ENCODE assay signal across 17 cellular contexts in the genomic region with DNA sequence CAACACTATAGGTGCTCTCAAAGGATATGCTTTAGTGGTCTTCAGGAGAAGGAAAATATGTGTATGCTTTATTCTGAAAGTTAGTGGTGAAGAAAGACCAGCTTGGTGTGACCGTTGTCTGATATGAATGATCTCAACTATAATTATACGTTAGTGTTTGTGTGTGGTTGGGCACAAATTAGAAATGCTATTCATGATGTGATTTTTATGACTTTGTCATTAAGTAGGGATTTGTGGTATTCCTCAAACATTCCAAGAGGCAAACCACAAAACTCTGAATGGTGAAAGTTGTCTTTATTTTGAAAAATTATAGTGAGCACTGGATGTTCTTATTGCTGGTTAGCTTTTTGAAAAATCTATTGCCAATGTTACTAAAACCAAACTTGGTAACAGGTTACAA. TPM values are rescaled to one million over a fixed set of nuclear protein-coding genes. Genes with fewer than 3 reads are reported as not detected.
DNase-seq lines count a peak whose midpoint lies in the region; ATAC-seq, FAIRE-seq and TF ChIP-seq lines count a peak whose summit lies in the region.
"Had no signal": no experiment of that assay in that cellular context is flagged by ENCODE, and none has a peak within 500 bp of the region (broad histone marks: within the 10 kb centered on the region; RNA-seq: fewer than 3 reads in every experiment).

No MANE protein-coding gene starts in this region.

- no peak for TF ChIP-seq RAD21 in IMR-90 (IDR thresholded peaks at IDR 0.05; ENCODE audit: low read length)
- no peak for TF ChIP-seq RAD21 in GM12878 (IDR thresholded peaks at IDR 0.05; ENCODE audit: insufficient read depth, low read depth, low read length)

- no peaks in the 10 kb centered on the region for H3K36me3 ChIP-seq in ACC112 (ENCODE audit: insufficient read depth, low read length)
- no peaks in the 10 kb centered on the region for H3K36me3 ChIP-seq in IMR-90 (ENCODE audit: control insufficient read depth, insufficient read depth, low read length)
- H3K36me3 ChIP-seq in GM12878 (ENCODE audit: control insufficient read depth in 2 of 2, insufficient read depth in 2 of 2, low read length in 1 of 2) = no peaks in the 10 kb centered on the region; a peak in 1 of 4 replicates
- H3K36me3 ChIP-seq in psoas muscle (ENCODE audit: insufficient read depth in 1 of 2, low read depth in 1 of 2) = no peaks in the 10 kb centered on the region

- no peak for TF ChIP-seq EP300 in GM12878 (IDR thresholded peaks at IDR 0.05; ENCODE audit: borderline replicate concordance in 1 of 2, control insufficient read depth in 1 of 2, low read depth in 2 of 2, low read length in 2 of 2)

- POLR2A ChIA-PET in IMR-90 (lab: Charles Lee; ENCODE audit: unreplicated experiment) = no interaction called here
- POLR2A ChIA-PET in GM12878 (lab: Charles Lee) = no interaction called here
- POLR2A ChIA-PET in HEK293T (lab: Yijun Ruan, JAX) = no interaction called here

- peak overlapping the region; percentile 17 for H2BK120ac ChIP-seq in IMR-90 (ENCODE audit: low read depth, low read length)

- no peak overlapping the region for H3K56ac ChIP-seq in IMR-90 (ENCODE audit: extremely low read depth, insufficient read depth, low read length)

- H2AK9ac ChIP-seq in IMR-90 (replicated peaks; ENCODE audit: low read depth, low read length, poor library complexity) = no peak overlapping the region

- intact Hi-C loops in IMR-90 (cut with micrococcal nuclease) = no loop called here
- intact Hi-C loops in GM12878 (cut with micrococcal nuclease; ENCODE audit: unreplicated experiment) = no loop called here
- intact Hi-C loops in psoas muscle (cut with DNase I) = no loop called here

- no peaks in the 10 kb centered on the region for H4K20me1 ChIP-seq in IMR-90 (ENCODE audit: insufficient read depth, low read length)
- no peaks in the 10 kb centered on the region for H4K20me1 ChIP-seq in GM12878 (ENCODE audit: control insufficient read depth, insufficient read depth)

- no TSS peak for BruUV-seq in IMR-90 (replicated peaks; lab: Mats Ljungman, UMichigan)
- BruUV-seq in GM12878 (replicated peaks; lab: Mats Ljungman, UMichigan) = no TSS peak

- H2BK20ac ChIP-seq in IMR-90 (ENCODE audit: low read depth, low read length) = no peak overlapping the region; the same call in 1 of the 2 replicates

- H3K4me2 ChIP-seq in IMR-90 (ENCODE audit: low read depth, low read length) (peak overlapping the region; percentile 46; the same call in 1 of the 2 replicates), GM12878 (ENCODE audit: control insufficient read depth, insufficient read depth) (no peak overlapping the region)
- H3K4me2 ChIP-seq: A549 had no signal

- H3K4me3 ChIP-seq in ACC112 (ENCODE audit: low read depth, low read length) (no peak overlapping the region), IMR-90 (ENCODE audit: insufficient read depth, low read depth, low read length) (no peak overlapping the region), GM12878 (no peak overlapping the region), psoas muscle (no peak overlapping the region)
- H3K4me3 ChIP-seq: A549, lung, skin epidermis, stomach had no signal

- H3K14ac ChIP-seq in IMR-90 (replicated peaks; ENCODE audit: low read depth, low read length) = no peak overlapping the region

- H3K18ac ChIP-seq in IMR-90 (ENCODE audit: low read depth, low read length) = 0 out of 2 replicates have a peak overlapping the region, but pooled peaks have one; percentile 95

- no peaks in the 10 kb centered on the region for H3K9me1 ChIP-seq in IMR-90 (ENCODE audit: insufficient read depth, low read length)

- no peak overlapping the region for H3K4me3 Mint-ChIP-seq in stimulated activated naive CD8-positive, alpha-beta T cell treated with anti-CD3 and anti-CD28 coated beads, Interleukin-15, amount 100 ng/mL, for 72 hours
- H3K4me3 Mint-ChIP-seq: activated naive CD4-positive, alpha-beta T cell treated with anti-CD3 and anti-CD28 coated beads, Interleukin-2, amount 10 ng/mL, durations not matched to agents 7 days and 5 days; neural crest cell had no signal

- peak overlapping the region; percentile 25; the same call in 1 of the 2 replicates for H4K91ac ChIP-seq in IMR-90 (ENCODE audit: insufficient read depth, low read depth, low read length)

- H4K5ac ChIP-seq in IMR-90 (ENCODE audit: low read depth, low read length) = no peak overlapping the region

- peak overlapping the region; percentile 25; the same call in 1 of the 2 replicates for H3K4ac ChIP-seq in IMR-90 (ENCODE audit: low read depth, low read length)

- in situ Hi-C loops in IMR-90 (cut with MboI; ENCODE audit: low sequenced_read_pairs) = loop anchor here (10.0 kb wide), 1 partner anchor 105 kb away; no protein-coding TSS in a partner anchor
- in situ Hi-C loops in GM12878 (cut with MboI) = no loop called here

- H2AFZ ChIP-seq in ACC112 (ENCODE audit: low read length, unreplicated experiment) = no peak overlapping the region
- no peak overlapping the region for H2AFZ ChIP-seq in IMR-90 (replicated peaks; ENCODE audit: low read length, poor library complexity)
- H2AFZ ChIP-seq in GM12878 (ENCODE audit: control insufficient read depth, low read depth, low read length) = no peak overlapping the region

- H3K27ac ChIP-seq in ACC112 (ENCODE audit: low read depth, low read length) (peak overlapping the region; percentile 27; the same call in 1 of the 2 replicates), IMR-90 (ENCODE audit: insufficient read depth, low read length) (no peak overlapping the region; the same call in 1 of the 2 replicates), GM12878 (ENCODE audit: control insufficient read depth, insufficient read depth) (no peak overlapping the region), psoas muscle (no peak overlapping the region)
- H3K27ac ChIP-seq: A549, stomach had no signal

- peaks cover 25% of the 10 kb centered on the region for H3K4me1 Mint-ChIP-seq in stimulated activated naive CD8-positive, alpha-beta T cell treated with anti-CD3 and anti-CD28 coated beads, Interleukin-15, amount 100 ng/mL, for 72 hours
- H3K4me1 Mint-ChIP-seq: neural crest cell had no signal

- peak overlapping the region; percentile 45; the same call in 1 of the 3 replicates for H2BK15ac ChIP-seq in IMR-90 (ENCODE audit: low read depth, low read length)

- peak; percentile 64 for DNase-seq in IMR-90
- DNase-seq in GM12878 (ENCODE audit: low read depth, low spot score) = no peak
- DNase-seq in kidney glomerular epithelial cell (lab: John Stamatoyannopoulos, UW) = peak; percentile 75
- DNase-seq in stimulated activated naive CD8-positive, alpha-beta T cell treated with anti-CD3 and anti-CD28 coated beads, Interleukin-15, amount 100 ng/mL, for 72 hours = no peak
- DNase-seq in HEK293T (ENCODE audit: extremely low spot score) = no peak
- DNase-seq in psoas muscle = no peak
- DNase-seq: activated naive CD4-positive, alpha-beta T cell treated with anti-CD3 and anti-CD28 coated beads, Interleukin-2, amount 10 ng/mL, durations not matched to agents 7 days and 5 days; Caco-2; stomach had no signal

- no peaks in the 10 kb centered on the region for H3K79me1 ChIP-seq in IMR-90 (ENCODE audit: low read depth in 1 of 2, low read length in 2 of 2)

- TF ChIP-seq POLR2A in IMR-90 (IDR thresholded peaks at IDR 0.05; ENCODE audit: low read depth, low read length) (no peak), GM12878 (IDR thresholded peaks at IDR 0.05; ENCODE audit: low read depth, low read length) (no peak)

- peak overlapping the region; percentile 8 for H2BK5ac ChIP-seq in IMR-90 (ENCODE audit: low read depth, low read length, poor library complexity, severe bottlenecking)

- no peaks in the 10 kb centered on the region for H3K79me2 ChIP-seq in ACC112 (ENCODE audit: control insufficient read depth, insufficient read depth, low read length, unreplicated experiment)
- H3K79me2 ChIP-seq in GM12878 (ENCODE audit: control insufficient read depth, insufficient read depth, low read length) = no peaks in the 10 kb centered on the region

- TF ChIP-seq CTCF in IMR-90 (conservative IDR thresholded peaks at IDR 0.05; ENCODE audit: low read depth, low read length) = no peak
- TF ChIP-seq CTCF in GM12878 (IDR thresholded peaks at IDR 0.05 in 2 of 3, conservative IDR thresholded peaks at IDR 0.05 in 1 of 3; ENCODE audit: control insufficient read depth in 2 of 3, extremely low read depth in 1 of 3, insufficient read depth in 1 of 3, low read depth in 3 of 3, low read length in 3 of 3) = no peak
- no peak for TF ChIP-seq CTCF in psoas muscle (IDR thresholded peaks at IDR 0.05)

- CTCF ChIA-PET in IMR-90 (lab: Yijun Ruan, JAX) = no interaction called here
- CTCF ChIA-PET in GM12878 (lab: Yijun Ruan, JAX) = interaction anchor here (0.6 to 10.7 kb wide), 4 partner anchors 29 to 108 kb away, joined by 3 to 122 read pairs (median 4); no protein-coding TSS in a partner anchor
- CTCF ChIA-PET in HEK293T (lab: Yijun Ruan, JAX) = no interaction called here

- H3K9me3 Mint-ChIP-seq in stimulated activated naive CD8-positive, alpha-beta T cell treated with anti-CD3 and anti-CD28 coated beads, Interleukin-15, amount 100 ng/mL, for 72 hours = no peaks in the 10 kb centered on the region
- H3K9me3 Mint-ChIP-seq: activated naive CD4-positive, alpha-beta T cell treated with anti-CD3 and anti-CD28 coated beads, Interleukin-2, amount 10 ng/mL, durations not matched to agents 7 days and 5 days; neural crest cell had no signal

- SMC1A ChIA-PET in GM12878 (lab: Charles Lee; ENCODE audit: uncharacterized antibody, unreplicated experiment) = interaction anchor here (1.1 to 14.6 kb wide), 5 partner anchors 15 to 65 kb away, joined by 3 to 136 read pairs (median 5); no protein-coding TSS in a partner anchor

- H4K8ac ChIP-seq in IMR-90 (ENCODE audit: low read depth in 2 of 2, low read length in 2 of 2) = peak overlapping the region in 1 of 2 experiments; percentile 17; a peak in 2 of 4 replicates

- RAD21 ChIA-PET in GM12878 (lab: Charles Lee; ENCODE audit: unreplicated experiment) = interaction anchor here (3.5 kb wide), 1 partner anchor 65 kb away, joined by 13 read pairs; no protein-coding TSS in a partner anchor

- H3K27me3 Mint-ChIP-seq in stimulated activated naive CD8-positive, alpha-beta T cell treated with anti-CD3 and anti-CD28 coated beads, Interleukin-15, amount 100 ng/mL, for 72 hours = peaks cover 15% of the 10 kb centered on the region

- H3K23ac ChIP-seq in IMR-90 (ENCODE audit: low read depth, low read length) = no peak overlapping the region

- no peak overlapping the region for H3K27ac Mint-ChIP-seq in stimulated activated naive CD8-positive, alpha-beta T cell treated with anti-CD3 and anti-CD28 coated beads, Interleukin-15, amount 100 ng/mL, for 72 hours
- H3K27ac Mint-ChIP-seq: activated naive CD4-positive, alpha-beta T cell treated with anti-CD3 and anti-CD28 coated beads, Interleukin-2, amount 10 ng/mL, durations not matched to agents 7 days and 5 days had no signal

- dilution Hi-C loops in IMR-90 (cut with HindIII; ENCODE audit: low sequenced_read_pairs, unreplicated experiment) = no loop called here

- no peak for FAIRE-seq in GM12878 (lab: Jason Lieb, UNC)
- FAIRE-seq: HTR-8/SVneo had no signal

- H3K27me3 ChIP-seq in ACC112 (ENCODE audit: insufficient read depth, low read length) = no peaks in the 10 kb centered on the region
- H3K27me3 ChIP-seq in IMR-90 (ENCODE audit: control insufficient read depth, insufficient read depth, low read length) = no peaks in the 10 kb centered on the region
- H3K27me3 ChIP-seq in GM12878 (replicated peaks in 1 of 2; ENCODE audit: control insufficient read depth in 2 of 2, insufficient read depth in 2 of 2, low read length in 1 of 2) = peaks cover 0 to 2% of the 10 kb centered on the region in 2 experiments; a peak in 1 of 4 replicates
- H3K27me3 ChIP-seq in psoas muscle (ENCODE audit: insufficient read depth in 3 of 3, low read length in 2 of 3) = peaks cover 0 to 14% (median 0%) of the 10 kb centered on the region in 3 donors

- peaks cover 37% of the 10 kb centered on the region for H3K4me1 ChIP-seq in ACC112 (ENCODE audit: control insufficient read depth, insufficient read depth, low read length, unreplicated experiment)
- H3K4me1 ChIP-seq in IMR-90 (ENCODE audit: control insufficient read depth, insufficient read depth, low read length) = peaks cover 16% of the 10 kb centered on the region
- H3K4me1 ChIP-seq in GM12878 (ENCODE audit: control insufficient read depth, insufficient read depth, low read length) = peaks cover 4% of the 10 kb centered on the region
- H3K4me1 ChIP-seq in psoas muscle = no peaks in the 10 kb centered on the region
- H3K4me1 ChIP-seq: A549, Caco-2 had no signal

- H2AK5ac ChIP-seq in IMR-90 (ENCODE audit: low read depth, low read length) = 0 out of 2 replicates have a peak overlapping the region, but pooled peaks have one; percentile 14

- ATAC-seq in IMR-90 (ENCODE audit: low read depth) (peak; percentile 48), GM12878 (peak; percentile 46), HG02852 (IDR thresholded peaks at IDR 0.05; ENCODE audit: unreplicated experiment) (no peak), psoas muscle (no peak)
- ATAC-seq in stimulated activated naive CD8-positive, alpha-beta T cell treated with anti-CD3 and anti-CD28 coated beads, Interleukin-15, amount 100 ng/mL, for 72 hours = no peak
- ATAC-seq: A549; activated CD4-positive, CD25-positive, alpha-beta regulatory T cell treated with anti-CD3 and anti-CD28 coated beads, Interleukin-2, amount 50 U/mL, for 24 hours had no signal

- H3K9ac ChIP-seq in IMR-90 (ENCODE audit: low read depth, low read length) (no peak overlapping the region), GM12878 (ENCODE audit: control insufficient read depth, insufficient read depth, low read length) (no peak overlapping the region)

- H3K9me3 ChIP-seq in IMR-90 (ENCODE audit: control insufficient read depth, insufficient read depth, low read length) (no peaks in the 10 kb centered on the region), GM12878 (replicated peaks; ENCODE audit: control insufficient read depth, insufficient read depth, low read length) (no peaks in the 10 kb centered on the region; the same call in 1 of the 3 replicates), psoas muscle (no peaks in the 10 kb centered on the region)
- H3K9me3 ChIP-seq: A549, Caco-2, stomach had no signal

- WGBS in IMR-90 (ENCODE audit: extremely low coverage in 2 of 2, insufficient read length in 1 of 2), 2 experiments = no CpG with 5 or more reads among the region's 2 CpGs
- WGBS in GM12878 (ENCODE audit: insufficient coverage, insufficient replicate concordance, low lambda C conversion rate, missing lambda C conversion rate) = 66% methylated on average over 2 of the region's 2 CpGs
- 67 to 76% (median 71%) methylated on average over 2 of the region's 2 CpGs for WGBS in psoas muscle, 3 donors

RNA-seq across cellular contexts. Expression of a gene that starts 6.2 kb away (rescaled TPM):
- total RNA-seq in IMR-90 (2012; rRNA removed) (85.7 and 96.7 TPM in 2 replicates), GM12878 (2014; rRNA removed) (5.8 and 7.2 TPM in 2 replicates), GM12878 (2014; rRNA removed; fragmentation: Illumina TruSeq; extraction: Trizol) (6.0 and 6.4 TPM in 2 replicates), GM12878 (2021) (7.3 and 7.4 TPM in 2 replicates), psoas muscle (1 to 10 TPM; 1.3 to 3.5 (median 1.9) TPM)
- polyA plus RNA-seq in IMR-90 (2012; rRNA removed) (135 and 147 TPM in 2 replicates), GM12878 (2011; rRNA removed) (74.6 and 75.4 TPM in 2 replicates), GM12878 (2014; fragmentation: Illumina TruSeq; extraction: Trizol) (8.9 and 9.2 TPM in 2 replicates), GM12878 (2014; fragmentation: Nextera tagmentation; extraction: Ambion mirVana) (1 to 10 TPM; 1.8 to 2.4 TPM), GM12878 (2014; rRNA removed) (7.4 and 8.8 TPM in 2 replicates), GM12878 (2016; fragmentation: Nextera tagmentation; extraction: Ambion mirVana) (10 to 100 TPM; 25.4 to 26.2 TPM), psoas muscle (1 to 10 TPM; 1.1 to 2.3 (median 2.0) TPM)
- polyA plus RNA-seq in IMR-90 (2012; cell fraction: cytosol; rRNA removed) = 76.8 and 100 TPM in 2 replicates
- polyA plus RNA-seq in IMR-90 (2012; cell fraction: nucleus; rRNA removed; ENCODE audit: low replicate concordance) = 17.8 and 49.6 TPM in 2 replicates
- total RNA-seq in GM12878 (2013; cell fraction: nucleolus; rRNA removed) = 103 and 104 TPM in 2 replicates
- 1.9 TPM for polyA plus RNA-seq in GM12878 (2011; ENCODE audit: low read depth)
- polyA plus RNA-seq in GM12878 (2011; cell fraction: cytosol; rRNA removed) = 78.9 and 79.2 TPM in 2 replicates
- 21.8 and 24.3 TPM in 2 replicates for polyA plus RNA-seq in GM12878 (2011; cell fraction: nucleus; rRNA removed)
- 2.6 and 3.3 TPM in 2 replicates for polyA plus RNA-seq in GM12878 (2012)
- polyA minus RNA-seq in GM12878 (2011; rRNA and poly(A)+ RNA removed) = 78.2 and 81.0 TPM in 2 replicates
- 20.8 and 24.8 TPM in 2 replicates for polyA minus RNA-seq in GM12878 (2011; cell fraction: cytosol; rRNA and poly(A)+ RNA removed)
- 17.5 and 27.1 TPM in 2 replicates for polyA minus RNA-seq in GM12878 (2011; cell fraction: nucleus; rRNA and poly(A)+ RNA removed)

Comparison
In these comparisons a context has a peak if more than half of its experiments do, and no peak if none do; other contexts are left out.
1. ATAC-seq: peak in IMR-90 (single experiment) and GM12878 (single experiment); none in stimulated activated naive CD8-positive, alpha-beta T cell treated with anti-CD3 and anti-CD28 coated beads, Interleukin-15, amount 100 ng/mL, for 72 hours (single experiment), HG02852 (single experiment) and psoas muscle (0 of 4).
2. DNase-seq: peak in IMR-90 (single experiment) and kidney glomerular epithelial cell (single experiment); none in GM12878 (single experiment), stimulated activated naive CD8-positive, alpha-beta T cell treated with anti-CD3 and anti-CD28 coated beads, Interleukin-15, amount 100 ng/mL, for 72 hours (0 of 2), HEK293T (single experiment) and psoas muscle (0 of 2).